Comparison of ENCODE assay signal across 1 cellular context in genomic region chr15:60370105-60370803, GRCh38.
TF ChIP-seq lines count a peak whose summit lies in the region.

No MANE protein-coding gene starts in this region.

TF ChIP-seq in A549, 52 proteins besides CTCF, POLR2A, EP300 and RAD21 (continued from another document):
- TF ChIP-seq, protein P1, sequence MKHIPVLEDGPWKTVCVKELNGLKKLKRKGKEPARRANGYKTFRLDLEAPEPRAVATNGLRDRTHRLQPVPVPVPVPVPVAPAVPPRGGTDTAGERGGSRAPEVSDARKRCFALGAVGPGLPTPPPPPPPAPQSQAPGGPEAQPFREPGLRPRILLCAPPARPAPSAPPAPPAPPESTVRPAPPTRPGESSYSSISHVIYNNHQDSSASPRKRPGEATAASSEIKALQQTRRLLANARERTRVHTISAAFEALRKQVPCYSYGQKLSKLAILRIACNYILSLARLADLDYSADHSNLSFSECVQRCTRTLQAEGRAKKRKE (CRISPR knock-in tag; IDR thresholded peaks at IDR 0.05; ENCODE audit: low read depth): 0 out of 2 replicates have a peak, but pooled peaks have one; percentile 22
- no peak for TF ChIP-seq FOSL2 (IDR thresholded peaks at IDR 0.05)
- TF ChIP-seq FOSL2 (CRISPR knock-in tag; IDR thresholded peaks at IDR 0.05): peak; percentile 26
- TF ChIP-seq JUNB (IDR thresholded peaks at IDR 0.05): no peak; the same call in 1 of the 2 replicates
- no peak; the same call in 1 of the 2 replicates for TF ChIP-seq HOXA7 (CRISPR knock-in tag; IDR thresholded peaks at IDR 0.05)
- peak; percentile 69 for TF ChIP-seq HOXB13 (CRISPR knock-in tag; IDR thresholded peaks at IDR 0.05; ENCODE audit: low read depth)
- TF ChIP-seq FOXS1 (CRISPR knock-in tag; IDR thresholded peaks at IDR 0.05): peak; percentile 9; the same call in 1 of the 2 replicates
- TF ChIP-seq CEBPB (IDR thresholded peaks at IDR 0.05): peak in 1 of 2 experiments; percentile 42; a peak in 1 of 4 replicates
- 0 out of 2 replicates have a peak, but pooled peaks have one; percentile 16 for TF ChIP-seq HMGXB4 (CRISPR knock-in tag; IDR thresholded peaks at IDR 0.05; ENCODE audit: borderline replicate concordance)
- TF ChIP-seq BHLHE40 (IDR thresholded peaks at IDR 0.05; ENCODE audit: low read depth, low read length): no peak
- TF ChIP-seq REST (IDR thresholded peaks at IDR 0.05): 0 out of 2 replicates have a peak, but pooled peaks have one; percentile 10
- no peak for TF ChIP-seq TFCP2L1 (CRISPR knock-in tag; IDR thresholded peaks at IDR 0.05)
- TF ChIP-seq MAZ (IDR thresholded peaks at IDR 0.05; ENCODE audit: borderline replicate concordance, low read depth, low read length): no peak
- TF ChIP-seq POLR2AphosphoS2 (conservative IDR thresholded peaks at IDR 0.05; ENCODE audit: low read length): peak; percentile 89; the same call in 1 of the 2 replicates
- TF ChIP-seq RARB (CRISPR knock-in tag; IDR thresholded peaks at IDR 0.05): 0 out of 2 replicates have a peak, but pooled peaks have one; percentile 49
- peak; percentile 24; the same call in 1 of the 2 replicates for TF ChIP-seq EHF (CRISPR knock-in tag; IDR thresholded peaks at IDR 0.05)
